Comparison of ENCODE assay signal across 1 cellular context in genomic region chr12:66130267-66131066, GRCh38.
TF ChIP-seq lines count a peak whose summit lies in the region.

Gene LLPH (minus strand): TSS chr12:66130750. CDS start chr12:66129106, 1,644 bp downstream.

TF ChIP-seq in HepG2, 621 proteins besides CTCF, POLR2A, EP300 and RAD21 (continued from another document and continues in another):
- no peak for TF ChIP-seq PRDM15 (CRISPR knock-in tag; IDR thresholded peaks at IDR 0.05)
- peak; percentile 63 for TF ChIP-seq RBM39 (IDR thresholded peaks at IDR 0.05; ENCODE audit: low read depth, low read length, poor library complexity, severe bottlenecking)
- peak; percentile 38; the same call in 1 of the 2 replicates for TF ChIP-seq ZBTB26 (CRISPR knock-in tag; IDR thresholded peaks at IDR 0.05; ENCODE audit: borderline replicate concordance)
- no peak for TF ChIP-seq CEBPZ (IDR thresholded peaks at IDR 0.05; ENCODE audit: low read length)
- no peak for TF ChIP-seq ADNP (CRISPR knock-in tag; IDR thresholded peaks at IDR 0.05)
- TF ChIP-seq GMEB2 (CRISPR knock-in tag; IDR thresholded peaks at IDR 0.05; ENCODE audit: low read depth) = 0 out of 2 replicates have a peak, but pooled peaks have one; percentile 36
- TF ChIP-seq ZNF350 (CRISPR knock-in tag; IDR thresholded peaks at IDR 0.05; ENCODE audit: borderline replicate concordance, low read depth) = peak; percentile 26; the same call in 1 of the 2 replicates
- TF ChIP-seq ZNF441 (CRISPR knock-in tag; IDR thresholded peaks at IDR 0.05; ENCODE audit: borderline replicate concordance) = no peak
- no peak for TF ChIP-seq U2AF1 (optimal IDR thresholded peaks at IDR 0.05; ENCODE audit: low read depth, low read length)
- no peak for TF ChIP-seq GPBP1L1 (CRISPR knock-in tag; IDR thresholded peaks at IDR 0.05)
- no peak for TF ChIP-seq HMGA1 (CRISPR knock-in tag; conservative IDR thresholded peaks at IDR 0.05)
- TF ChIP-seq RNF219 (CRISPR knock-in tag; IDR thresholded peaks at IDR 0.05) = no peak
- no peak for TF ChIP-seq NR1H2 (CRISPR knock-in tag; IDR thresholded peaks at IDR 0.05; ENCODE audit: borderline replicate concordance, low read depth)
- no peak for TF ChIP-seq ZNF800 (CRISPR knock-in tag; IDR thresholded peaks at IDR 0.05)
- no peak for TF ChIP-seq ZNF841 (CRISPR knock-in tag; IDR thresholded peaks at IDR 0.05; ENCODE audit: borderline replicate concordance)
- TF ChIP-seq BORCS8-MEF2B (CRISPR knock-in tag; IDR thresholded peaks at IDR 0.05) = peak; percentile 88; the same call in 1 of the 2 replicates
- peak; percentile 91 for TF ChIP-seq TFDP2 (CRISPR knock-in tag; IDR thresholded peaks at IDR 0.05)
- TF ChIP-seq SIX4 (CRISPR knock-in tag; IDR thresholded peaks at IDR 0.05) = no peak
- TF ChIP-seq THAP11 (CRISPR knock-in tag; IDR thresholded peaks at IDR 0.05) = peak; percentile 91
- peak; percentile 73 for TF ChIP-seq ZEB1 (IDR thresholded peaks at IDR 0.05; ENCODE audit: insufficient replicate concordance, low read depth)
- no peak for TF ChIP-seq BRCA1 (CRISPR knock-in tag; IDR thresholded peaks at IDR 0.05)
- no peak for TF ChIP-seq CREB1 (IDR thresholded peaks at IDR 0.05)
- peak; percentile 78 for TF ChIP-seq CREB1 (CRISPR knock-in tag; IDR thresholded peaks at IDR 0.05)
- no peak for TF ChIP-seq NFE2L2 (IDR thresholded peaks at IDR 0.05; ENCODE audit: low read length)
- TF ChIP-seq ZNF280D (CRISPR knock-in tag; IDR thresholded peaks at IDR 0.05) = no peak
- TF ChIP-seq BRF2 (CRISPR knock-in tag; IDR thresholded peaks at IDR 0.05) = no peak
- no peak for TF ChIP-seq MYNN (CRISPR knock-in tag; IDR thresholded peaks at IDR 0.05; ENCODE audit: low read depth)
- no peak for TF ChIP-seq TP53 (CRISPR knock-in tag; conservative IDR thresholded peaks at IDR 0.05)
- TF ChIP-seq KDM6A (CRISPR knock-in tag; IDR thresholded peaks at IDR 0.05; ENCODE audit: low read depth) = no peak
- TF ChIP-seq KAT7 (CRISPR knock-in tag; IDR thresholded peaks at IDR 0.05; ENCODE audit: borderline replicate concordance) = peak; percentile 81; the same call in 1 of the 2 replicates
- TF ChIP-seq ZNF816 (CRISPR knock-in tag; IDR thresholded peaks at IDR 0.05; ENCODE audit: borderline replicate concordance) = no peak
- peak; percentile 48 for TF ChIP-seq ZNF18 (CRISPR knock-in tag; IDR thresholded peaks at IDR 0.05; ENCODE audit: insufficient replicate concordance)
